23 cellular contexts compared by ENCODE assay signal in the genomic region with DNA sequence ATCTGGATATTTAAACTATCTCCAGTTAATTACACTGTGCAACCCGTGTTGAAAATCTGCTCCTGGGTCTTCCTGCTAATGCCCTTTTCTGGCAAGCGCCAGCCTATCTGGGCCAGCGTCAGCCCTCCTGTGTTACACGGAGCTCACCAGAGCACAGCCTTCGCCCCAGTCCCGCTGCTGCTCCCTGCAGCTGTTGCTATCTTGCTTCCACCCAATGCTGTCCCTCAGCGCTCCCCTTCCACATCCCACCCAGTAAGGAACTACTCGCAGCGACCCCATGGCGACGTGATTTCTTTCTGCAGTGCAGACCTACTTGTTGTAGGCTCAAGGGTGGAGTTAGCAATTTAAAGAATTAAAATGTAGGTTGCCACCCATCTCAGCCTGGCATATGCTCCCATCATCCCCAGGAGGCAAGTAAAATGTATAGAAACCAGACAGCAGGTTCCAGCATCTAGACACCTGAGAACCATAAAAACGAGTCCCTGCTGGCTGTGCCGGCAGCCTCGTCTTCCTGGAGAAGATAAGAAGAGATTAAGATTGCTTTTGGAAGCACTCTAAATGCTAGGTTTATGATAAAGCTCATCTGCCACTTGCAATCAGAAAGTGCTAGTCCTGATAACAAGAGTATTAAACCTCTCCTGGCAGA.
A peak's percentile ranks its signal among the peaks of the same experiment; 100 is the strongest.
DNase-seq lines count a peak whose midpoint lies in the region; ATAC-seq and TF ChIP-seq lines count a peak whose summit lies in the region.
"Had no signal": no experiment of that assay in that cellular context is flagged by ENCODE, and none has a peak within 500 bp of the region (broad histone marks: within the 10 kb centered on the region; RNA-seq: fewer than 3 reads in every experiment).

No MANE protein-coding gene starts in this region.

- intact Hi-C loops in posterior cingulate gyrus (cut with DNase I): no loop called here

- DNase-seq in D341Med (ENCODE audit: low spot score): peak; percentile 93
- DNase-seq in islet precursor cell: peak; percentile 36
- peak; percentile 81 for DNase-seq in osteocyte (ENCODE audit: extremely low spot score, unreplicated experiment)
- DNase-seq in KBM-7: no peak
- DNase-seq in posterior cingulate gyrus: no peak
- DNase-seq: C1 segment of cervical spinal cord; CD4-positive, alpha-beta memory T cell; HCEC 1CT; MV-4-11; NCI-H1105; NCI-H1436 treated with DMSO at 0.1 percent for 48 hours; NCI-H187 treated with DMSO at 0.1 percent for 48 hours; NCI-H2171 treated with DMSO at 0.1 percent for 48 hours; NCI-H345; NCI-H526; SHP77; T-cell had no signal

- H3K9me3 ChIP-seq in HEK293 (ENCODE audit: control insufficient read depth, insufficient read depth, low read depth, low read length): no peaks in the 10 kb centered on the region

- no peaks in the 10 kb centered on the region for H3K36me3 ChIP-seq in HEK293 (ENCODE audit: control insufficient read depth in 2 of 2, insufficient read depth in 1 of 2, low read length in 2 of 2)

- CTCF ChIA-PET in HEK293 (lab: Yijun Ruan, JAX): interaction anchor here (0.5 to 0.7 kb wide), 2 partner anchors 293 to 434 kb away, joined by 3 read pairs; no protein-coding TSS in a partner anchor

- no peaks in the 10 kb centered on the region for H3K36me3 Mint-ChIP-seq in osteocyte (ENCODE audit: unreplicated experiment)
- H3K36me3 Mint-ChIP-seq: CD4-positive, alpha-beta memory T cell; T-cell had no signal

- peak overlapping the region; percentile 32; the same call in 1 of the 2 replicates for H3K27ac ChIP-seq in HEK293 (ENCODE audit: extremely low read depth, low read depth, low read length)
- H3K27ac ChIP-seq: RWPE1 had no signal

- POLR2A ChIA-PET in HEK293 (lab: Yijun Ruan, JAX): no interaction called here

- peaks cover 6% of the 10 kb centered on the region for H3K27me3 Mint-ChIP-seq in osteocyte (ENCODE audit: unreplicated experiment)

- TF ChIP-seq CTCF in HEK293 (tag by site-specific recombination; IDR thresholded peaks at IDR 0.05): no peak
- no peak for TF ChIP-seq CTCF in osteocyte (IDR thresholded peaks at IDR 0.05)

- ATAC-seq in GM21528 (IDR thresholded peaks at IDR 0.05; ENCODE audit: low FRiP score, unreplicated experiment): no peak
- ATAC-seq: GM12878, K562, Panc1, T-cell had no signal

- no peak overlapping the region for H3K4me3 Mint-ChIP-seq in osteocyte (ENCODE audit: unreplicated experiment)
- H3K4me3 Mint-ChIP-seq: CD4-positive, alpha-beta memory T cell; T-cell had no signal

- no peaks in the 10 kb centered on the region for H3K4me1 Mint-ChIP-seq in osteocyte (ENCODE audit: unreplicated experiment)
- H3K4me1 Mint-ChIP-seq: CD4-positive, alpha-beta memory T cell; T-cell had no signal

- in situ Hi-C loops in KBM-7 (cut with MboI; ENCODE audit: low pct_unique_long_range_greater_than_20kb, low sequenced_read_pairs): no loop called here

- no peak overlapping the region for H3K4me3 ChIP-seq in HEK293 (ENCODE audit: low read depth, low read length)
- H3K4me3 ChIP-seq: GM12878, K562 had no signal

- no peak overlapping the region for H3K27ac Mint-ChIP-seq in osteocyte (ENCODE audit: unreplicated experiment)
- H3K27ac Mint-ChIP-seq: CD4-positive, alpha-beta memory T cell; T-cell had no signal

- peaks cover 14% of the 10 kb centered on the region for H3K4me1 ChIP-seq in HEK293 (ENCODE audit: control insufficient read depth, insufficient read depth, low read length)

- peaks cover 4% of the 10 kb centered on the region for H3K9me3 Mint-ChIP-seq in osteocyte (ENCODE audit: unreplicated experiment)
- H3K9me3 Mint-ChIP-seq: T-cell had no signal

TF ChIP-seq in HEK293, 187 proteins besides CTCF, POLR2A, EP300 and RAD21 (continues in another document):
- TF ChIP-seq ZNF529 (tag by site-specific recombination; IDR thresholded peaks at IDR 0.05; ENCODE audit: insufficient replicate concordance) (no peak), SCRT1 (tag by site-specific recombination; IDR thresholded peaks at IDR 0.05; ENCODE audit: borderline replicate concordance) (peak; percentile 42; the same call in 1 of the 2 replicates), SP2 (tag by site-specific recombination; IDR thresholded peaks at IDR 0.05) (no peak), ZNF600 (tag by site-specific recombination; IDR thresholded peaks at IDR 0.05) (no peak), ZNF843 (tag by site-specific recombination; IDR thresholded peaks at IDR 0.05) (peak; percentile 52; the same call in 1 of the 2 replicates), ZNF366 (tag by site-specific recombination; conservative IDR thresholded peaks at IDR 0.05) (no peak), MZF1 (tag by site-specific recombination; IDR thresholded peaks at IDR 0.05; ENCODE audit: borderline replicate concordance) (no peak), GFI1B (tag by site-specific recombination; IDR thresholded peaks at IDR 0.05) (no peak), ZNF202 (tag by site-specific recombination; IDR thresholded peaks at IDR 0.05; ENCODE audit: borderline replicate concordance) (no peak), ZFP37 (tag by site-specific recombination; IDR thresholded peaks at IDR 0.05) (no peak), KLF9 (tag by site-specific recombination; IDR thresholded peaks at IDR 0.05; ENCODE audit: low read depth) (no peak), GLI4 (tag by site-specific recombination; IDR thresholded peaks at IDR 0.05) (no peak), ZXDB (tag by site-specific recombination; IDR thresholded peaks at IDR 0.05) (peak; percentile 56), ZNF138 (tag by site-specific recombination; IDR thresholded peaks at IDR 0.05; ENCODE audit: borderline replicate concordance) (no peak), ZNF174 (tag by site-specific recombination; IDR thresholded peaks at IDR 0.05) (no peak), ZNF747 (tag by site-specific recombination; IDR thresholded peaks at IDR 0.05) (no peak), ZNF654 (tag by site-specific recombination; IDR thresholded peaks at IDR 0.05; ENCODE audit: low read depth) (no peak), SCRT2 (tag by site-specific recombination; IDR thresholded peaks at IDR 0.05) (peak; percentile 49), ZBTB17 (tag by site-specific recombination; IDR thresholded peaks at IDR 0.05) (no peak), ZNF394 (tag by site-specific recombination; IDR thresholded peaks at IDR 0.05; ENCODE audit: borderline replicate concordance) (no peak), ZFHX2 (tag by site-specific recombination; conservative IDR thresholded peaks at IDR 0.05) (no peak)
- TF ChIP-seq, protein P1, sequence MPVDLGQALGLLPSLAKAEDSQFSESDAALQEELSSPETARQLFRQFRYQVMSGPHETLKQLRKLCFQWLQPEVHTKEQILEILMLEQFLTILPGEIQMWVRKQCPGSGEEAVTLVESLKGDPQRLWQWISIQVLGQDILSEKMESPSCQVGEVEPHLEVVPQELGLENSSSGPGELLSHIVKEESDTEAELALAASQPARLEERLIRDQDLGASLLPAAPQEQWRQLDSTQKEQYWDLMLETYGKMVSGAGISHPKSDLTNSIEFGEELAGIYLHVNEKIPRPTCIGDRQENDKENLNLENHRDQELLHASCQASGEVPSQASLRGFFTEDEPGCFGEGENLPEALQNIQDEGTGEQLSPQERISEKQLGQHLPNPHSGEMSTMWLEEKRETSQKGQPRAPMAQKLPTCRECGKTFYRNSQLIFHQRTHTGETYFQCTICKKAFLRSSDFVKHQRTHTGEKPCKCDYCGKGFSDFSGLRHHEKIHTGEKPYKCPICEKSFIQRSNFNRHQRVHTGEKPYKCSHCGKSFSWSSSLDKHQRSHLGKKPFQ (tag by site-specific recombination; IDR thresholded peaks at IDR 0.05): no peak
- TF ChIP-seq, protein P2, sequence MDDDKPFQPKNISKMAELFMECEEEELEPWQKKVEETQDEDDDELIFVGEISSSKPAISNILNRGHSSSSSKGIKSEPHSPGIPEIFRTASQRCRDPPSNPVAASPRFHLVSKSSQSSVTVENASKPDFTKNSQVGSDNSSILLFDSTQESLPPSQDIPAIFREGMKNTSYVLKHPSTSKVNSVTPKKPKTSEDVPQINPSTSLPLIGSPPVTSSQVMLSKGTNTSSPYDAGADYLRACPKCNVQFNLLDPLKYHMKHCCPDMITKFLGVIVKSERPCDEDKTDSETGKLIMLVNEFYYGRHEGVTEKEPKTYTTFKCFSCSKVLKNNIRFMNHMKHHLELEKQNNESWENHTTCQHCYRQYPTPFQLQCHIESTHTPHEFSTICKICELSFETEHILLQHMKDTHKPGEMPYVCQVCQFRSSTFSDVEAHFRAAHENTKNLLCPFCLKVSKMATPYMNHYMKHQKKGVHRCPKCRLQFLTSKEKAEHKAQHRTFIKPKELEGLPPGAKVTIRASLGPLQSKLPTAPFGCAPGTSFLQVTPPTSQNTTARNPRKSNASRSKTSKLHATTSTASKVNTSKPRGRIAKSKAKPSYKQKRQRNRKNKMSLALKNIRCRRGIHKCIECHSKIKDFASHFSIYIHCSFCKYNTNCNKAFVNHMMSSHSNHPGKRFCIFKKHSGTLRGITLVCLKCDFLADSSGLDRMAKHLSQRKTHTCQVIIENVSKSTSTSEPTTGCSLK (tag by site-specific recombination; IDR thresholded peaks at IDR 0.05): no peak
- TF ChIP-seq, protein P3, sequence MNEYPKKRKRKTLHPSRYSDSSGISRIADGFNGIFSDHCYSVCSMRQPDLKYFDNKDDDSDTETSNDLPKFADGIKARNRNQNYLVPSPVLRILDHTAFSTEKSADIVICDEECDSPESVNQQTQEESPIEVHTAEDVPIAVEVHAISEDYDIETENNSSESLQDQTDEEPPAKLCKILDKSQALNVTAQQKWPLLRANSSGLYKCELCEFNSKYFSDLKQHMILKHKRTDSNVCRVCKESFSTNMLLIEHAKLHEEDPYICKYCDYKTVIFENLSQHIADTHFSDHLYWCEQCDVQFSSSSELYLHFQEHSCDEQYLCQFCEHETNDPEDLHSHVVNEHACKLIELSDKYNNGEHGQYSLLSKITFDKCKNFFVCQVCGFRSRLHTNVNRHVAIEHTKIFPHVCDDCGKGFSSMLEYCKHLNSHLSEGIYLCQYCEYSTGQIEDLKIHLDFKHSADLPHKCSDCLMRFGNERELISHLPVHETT (tag by site-specific recombination; IDR thresholded peaks at IDR 0.05): no peak

Comparison
In these comparisons a context has a peak if more than half of its experiments do, and no peak if none do; other contexts are left out.
1. DNase-seq: peak in D341Med (single experiment), islet precursor cell (single experiment) and osteocyte (single experiment); none in KBM-7 (single experiment) and posterior cingulate gyrus (0 of 10).